In genomic region chr13:40611635-40612422, GRCh38 we compare ENCODE assay signal across 14 cellular contexts. TPM values are rescaled to one million over a fixed set of nuclear protein-coding genes. Genes with fewer than 3 reads are reported as not detected.
A peak's percentile ranks its signal among the peaks of the same experiment; 100 is the strongest.
DNase-seq lines count a peak whose midpoint lies in the region; ATAC-seq, FAIRE-seq and TF ChIP-seq lines count a peak whose summit lies in the region.
"Had no signal": no experiment of that assay in that cellular context is flagged by ENCODE, and none has a peak within 500 bp of the region (broad histone marks: within the 10 kb centered on the region; RNA-seq: fewer than 3 reads in every experiment).

No MANE protein-coding gene starts in this region.

- TF ChIP-seq POLR2A in endothelial cell of umbilical vein (IDR thresholded peaks at IDR 0.05; ENCODE audit: low read depth, low read length) = peak; percentile 20
- TF ChIP-seq POLR2A in suprapubic skin (IDR thresholded peaks at IDR 0.05) = no peak

- intact Hi-C loops in activated CD4-positive, alpha-beta memory T cell treated with anti-CD3 and anti-CD28 coated beads for 36 hours (cut with micrococcal nuclease) = loop anchor here (2.0 to 5.0 kb wide), 6 partner anchors 41 to 835 kb away; no protein-coding TSS in a partner anchor
- intact Hi-C loops in endothelial cell of umbilical vein (cut with micrococcal nuclease) = loop anchor here (2.0 kb wide), 2 partner anchors 71 to 293 kb away; no protein-coding TSS in a partner anchor

- CTCF ChIA-PET in activated CD8-positive, alpha-beta memory T cell treated with anti-CD3 and anti-CD28 coated beads, Interleukin-2, amount 10 ng/mL, durations not matched to agents 7 days and 5 days (lab: Charles Lee) = interaction anchor here (1.1 kb wide), 1 partner anchor 16 kb away, joined by 3 read pairs; no protein-coding TSS in a partner anchor
- CTCF ChIA-PET in activated CD4-positive, alpha-beta memory T cell treated with anti-CD3 and anti-CD28 coated beads for 36 hours (lab: Charles Lee) = no interaction called here
- CTCF ChIA-PET in endothelial cell of umbilical vein (lab: Charles Lee) = no interaction called here

- H3K27me3 ChIP-seq in endothelial cell of umbilical vein (ENCODE audit: control insufficient read depth in 2 of 2, insufficient read depth in 2 of 2, low read length in 2 of 2) (no peaks in the 10 kb centered on the region), suprapubic skin (no peaks in the 10 kb centered on the region)

- H3K36me3 Mint-ChIP-seq in activated CD8-positive, alpha-beta memory T cell treated with anti-CD3 and anti-CD28 coated beads, Interleukin-2, amount 10 ng/mL, durations not matched to agents 7 days and 5 days = peaks cover 9% of the 10 kb centered on the region
- H3K36me3 Mint-ChIP-seq in activated CD4-positive, alpha-beta memory T cell treated with anti-CD3 and anti-CD28 coated beads for 36 hours = peaks cover 24% of the 10 kb centered on the region
- peaks cover 9% of the 10 kb centered on the region for H3K36me3 Mint-ChIP-seq in stimulated activated effector memory CD8-positive, alpha-beta T cell treated with anti-CD3 and anti-CD28 coated beads, Interleukin-12 subunit alpha, Interleukin-12 subunit beta, amount 100 ng/mL, for 72 hours

- H3K9me3 Mint-ChIP-seq in activated CD8-positive, alpha-beta memory T cell treated with anti-CD3 and anti-CD28 coated beads, Interleukin-2, amount 10 ng/mL, durations not matched to agents 7 days and 5 days (ENCODE audit: low read depth) = no peaks in the 10 kb centered on the region
- peaks cover 2% of the 10 kb centered on the region for H3K9me3 Mint-ChIP-seq in activated CD4-positive, alpha-beta memory T cell treated with anti-CD3 and anti-CD28 coated beads for 36 hours
- no peaks in the 10 kb centered on the region for H3K9me3 Mint-ChIP-seq in stimulated activated effector memory CD8-positive, alpha-beta T cell treated with anti-CD3 and anti-CD28 coated beads, Interleukin-12 subunit alpha, Interleukin-12 subunit beta, amount 100 ng/mL, for 72 hours

- H3K4me2 ChIP-seq in endothelial cell of umbilical vein (ENCODE audit: insufficient read depth, low read length) = peak overlapping the region; percentile 94

- POLR2A ChIA-PET in activated CD4-positive, alpha-beta memory T cell treated with anti-CD3 and anti-CD28 coated beads for 36 hours (lab: Charles Lee) = interaction anchor here (2.8 kb wide), 1 partner anchor 51 kb away, joined by 28 read pairs; no protein-coding TSS in a partner anchor
- POLR2A ChIA-PET in endothelial cell of umbilical vein (lab: Charles Lee) = no interaction called here

- H3K27ac Mint-ChIP-seq in activated CD8-positive, alpha-beta memory T cell treated with anti-CD3 and anti-CD28 coated beads, Interleukin-2, amount 10 ng/mL, durations not matched to agents 7 days and 5 days = peak overlapping the region; percentile 99
- peak overlapping the region; percentile 97 for H3K27ac Mint-ChIP-seq in activated CD4-positive, alpha-beta memory T cell treated with anti-CD3 and anti-CD28 coated beads for 36 hours
- H3K27ac Mint-ChIP-seq in stimulated activated effector memory CD8-positive, alpha-beta T cell treated with anti-CD3 and anti-CD28 coated beads, Interleukin-12 subunit alpha, Interleukin-12 subunit beta, amount 100 ng/mL, for 72 hours = peak overlapping the region; percentile 95

- H3K4me3 Mint-ChIP-seq in activated CD8-positive, alpha-beta memory T cell treated with anti-CD3 and anti-CD28 coated beads, Interleukin-2, amount 10 ng/mL, durations not matched to agents 7 days and 5 days = peak overlapping the region; percentile 77
- H3K4me3 Mint-ChIP-seq in activated CD4-positive, alpha-beta memory T cell treated with anti-CD3 and anti-CD28 coated beads for 36 hours = peak overlapping the region; percentile 41
- peak overlapping the region; percentile 74 for H3K4me3 Mint-ChIP-seq in stimulated activated effector memory CD8-positive, alpha-beta T cell treated with anti-CD3 and anti-CD28 coated beads, Interleukin-12 subunit alpha, Interleukin-12 subunit beta, amount 100 ng/mL, for 72 hours

- FAIRE-seq in endothelial cell of umbilical vein (lab: Jason Lieb, UNC) = peak; percentile 4

- no peaks in the 10 kb centered on the region for H3K27me3 Mint-ChIP-seq in activated CD8-positive, alpha-beta memory T cell treated with anti-CD3 and anti-CD28 coated beads, Interleukin-2, amount 10 ng/mL, durations not matched to agents 7 days and 5 days
- H3K27me3 Mint-ChIP-seq in activated CD4-positive, alpha-beta memory T cell treated with anti-CD3 and anti-CD28 coated beads for 36 hours = no peaks in the 10 kb centered on the region

- no peaks in the 10 kb centered on the region for H4K20me1 ChIP-seq in endothelial cell of umbilical vein (replicated peaks; ENCODE audit: control insufficient read depth, extremely low read depth, insufficient read depth, low read length)

- TF ChIP-seq CTCF in endothelial cell of umbilical vein (IDR thresholded peaks at IDR 0.05; ENCODE audit: extremely low read depth in 1 of 2, insufficient read depth in 1 of 2, low read depth in 1 of 2, low read length in 2 of 2) (no peak), suprapubic skin (IDR thresholded peaks at IDR 0.05) (no peak)

- H3K27ac ChIP-seq in endothelial cell of umbilical vein (ENCODE audit: insufficient read depth, low read depth, low read length) (peak overlapping the region; percentile 98), suprapubic skin (no peak overlapping the region)

- no peak for TF ChIP-seq EP300 in suprapubic skin (IDR thresholded peaks at IDR 0.05)

- H2AFZ ChIP-seq in endothelial cell of umbilical vein (ENCODE audit: low read depth, low read length) = no peak overlapping the region

- H3K9me3 ChIP-seq in endothelial cell of umbilical vein (replicated peaks; ENCODE audit: control insufficient read depth, insufficient read depth, low read length) = no peaks in the 10 kb centered on the region
- no peaks in the 10 kb centered on the region for H3K9me3 ChIP-seq in suprapubic skin

- peaks cover 66% of the 10 kb centered on the region for H3K4me1 Mint-ChIP-seq in activated CD8-positive, alpha-beta memory T cell treated with anti-CD3 and anti-CD28 coated beads, Interleukin-2, amount 10 ng/mL, durations not matched to agents 7 days and 5 days
- peaks cover 91% of the 10 kb centered on the region for H3K4me1 Mint-ChIP-seq in activated CD4-positive, alpha-beta memory T cell treated with anti-CD3 and anti-CD28 coated beads for 36 hours (ENCODE audit: low read depth)
- peaks cover 76% of the 10 kb centered on the region for H3K4me1 Mint-ChIP-seq in stimulated activated effector memory CD8-positive, alpha-beta T cell treated with anti-CD3 and anti-CD28 coated beads, Interleukin-12 subunit alpha, Interleukin-12 subunit beta, amount 100 ng/mL, for 72 hours

- no peaks in the 10 kb centered on the region for H3K9me1 ChIP-seq in endothelial cell of umbilical vein (replicated peaks; ENCODE audit: control insufficient read depth, extremely low read depth, insufficient read depth, low read length)

- H3K4me3 ChIP-seq in endothelial cell of umbilical vein (replicated peaks in 1 of 3; ENCODE audit: insufficient read depth in 1 of 3, low read depth in 1 of 3, low read length in 3 of 3) (no peak overlapping the region), suprapubic skin (no peak overlapping the region)

- H3K79me2 ChIP-seq in endothelial cell of umbilical vein (ENCODE audit: control insufficient read depth, insufficient read depth, low read length) = peaks cover 90% of the 10 kb centered on the region

- no peak for DNase-seq in activated CD8-positive, alpha-beta memory T cell treated with anti-CD3 and anti-CD28 coated beads, Interleukin-2, amount 10 ng/mL, durations not matched to agents 7 days and 5 days
- no peak for DNase-seq in activated CD8-positive, alpha-beta memory T cell treated with anti-CD3 and anti-CD28 coated beads, Interleukin-2, amount 50 U/mL, for 48 hours
- no peak for DNase-seq in activated CD4-positive, alpha-beta memory T cell treated with anti-CD3 and anti-CD28 coated beads for 36 hours
- DNase-seq in endothelial cell of umbilical vein (ENCODE audit: low read depth, low spot score) = no peak
- peak in 1 of 2 donors; percentile 47 for DNase-seq in stimulated activated effector memory CD8-positive, alpha-beta T cell treated with anti-CD3 and anti-CD28 coated beads, Interleukin-12 subunit alpha, Interleukin-12 subunit beta, amount 100 ng/mL, for 72 hours (ENCODE audit: low spot score in 2 of 2)
- DNase-seq in suprapubic skin (ENCODE audit: low spot score in 2 of 2) = no peak
- DNase-seq: activated CD8-positive, alpha-beta memory T cell treated with anti-CD3 and anti-CD28 coated beads for 24 hours; GF-D8; NCI-H1436; NCI-H446 treated with DMSO at 0.1 percent for 48 hours; SIG-M5; stimulated activated CD4-positive, alpha-beta T cell treated with anti-CD3 and anti-CD28 coated beads, Interleukin-12 subunit alpha, Interleukin-12 subunit beta, amount 100 ng/mL, for 4 hours had no signal

- dilution Hi-C loops in endothelial cell of umbilical vein (cut with MboI; ENCODE audit: extremely low pct_ligation_motif_present, low sequenced_read_pairs) = no loop called here

- peaks cover 0 to 6% of the 10 kb centered on the region in 2 experiments for H3K36me3 ChIP-seq in endothelial cell of umbilical vein (ENCODE audit: control insufficient read depth in 2 of 2, extremely low read depth in 1 of 2, insufficient read depth in 2 of 2, low read length in 2 of 2)
- H3K36me3 ChIP-seq in suprapubic skin = no peaks in the 10 kb centered on the region

- 91% methylated on average over 9 of the region's 9 CpGs for WGBS in suprapubic skin

- no TSS peak for BruUV-seq in endothelial cell of umbilical vein (replicated peaks; lab: Mats Ljungman, UMichigan)

- ATAC-seq in activated CD8-positive, alpha-beta memory T cell treated with anti-CD3 and anti-CD28 coated beads, Interleukin-2, amount 10 ng/mL, durations not matched to agents 7 days and 5 days = no peak
- no peak for ATAC-seq in stimulated activated effector memory CD8-positive, alpha-beta T cell treated with anti-CD3 and anti-CD28 coated beads, Interleukin-12 subunit alpha, Interleukin-12 subunit beta, amount 100 ng/mL, for 72 hours
- no peak for ATAC-seq in GM21367 (IDR thresholded peaks at IDR 0.05; ENCODE audit: unreplicated experiment)
- no peak for ATAC-seq in GM21576 (IDR thresholded peaks at IDR 0.05; ENCODE audit: unreplicated experiment)

- H3K9ac ChIP-seq in endothelial cell of umbilical vein (replicated peaks; ENCODE audit: extremely low read depth, insufficient read depth, low read length) = peak overlapping the region; percentile 94

- H3K4me1 ChIP-seq in endothelial cell of umbilical vein (ENCODE audit: control insufficient read depth, extremely low read depth, insufficient read depth, low read length) = peaks cover 75% of the 10 kb centered on the region
- H3K4me1 ChIP-seq in suprapubic skin = peaks cover 36% of the 10 kb centered on the region

RNA-seq across cellular contexts. Expression of gene FOXO1, which starts 54.6 kb away (rescaled TPM):
- total RNA-seq in activated CD8-positive, alpha-beta memory T cell treated with anti-CD3 and anti-CD28 coated beads, Interleukin-2, amount 10 ng/mL, durations not matched to agents 7 days and 5 days = 10 to 100 TPM; 20.2 to 27.1 TPM
- 10 to 100 TPM; 34.2 to 34.5 TPM for total RNA-seq in activated CD4-positive, alpha-beta memory T cell treated with anti-CD3 and anti-CD28 coated beads for 36 hours
- total RNA-seq in endothelial cell of umbilical vein = 47.6 and 48.5 TPM in 2 replicates
- polyA plus RNA-seq in endothelial cell of umbilical vein = 44.7 and 46.6 TPM in 2 replicates
- polyA plus RNA-seq in endothelial cell of umbilical vein (2011; cell fraction: cytosol; rRNA removed) = 26.5 and 27.1 TPM in 2 replicates
- polyA plus RNA-seq in endothelial cell of umbilical vein (2011; cell fraction: nucleus; rRNA removed) = 50.3 and 58.3 TPM in 2 replicates
- polyA plus RNA-seq in endothelial cell of umbilical vein (2012) = 28.4 and 38.6 TPM in 2 replicates
- polyA minus RNA-seq in endothelial cell of umbilical vein = 143 and 150 TPM in 2 replicates
- 3.6 TPM for polyA minus RNA-seq in endothelial cell of umbilical vein (2011; cell fraction: cytosol; rRNA and poly(A)+ RNA removed)
- 136 and 154 TPM in 2 replicates for polyA minus RNA-seq in endothelial cell of umbilical vein (2011; cell fraction: nucleus; rRNA and poly(A)+ RNA removed)
- total RNA-seq in suprapubic skin = 10 to 100 TPM; 50.7 to 67.2 (median 60.3) TPM
